ENCODE assay signal across 17 cellular contexts in the genomic region with DNA sequence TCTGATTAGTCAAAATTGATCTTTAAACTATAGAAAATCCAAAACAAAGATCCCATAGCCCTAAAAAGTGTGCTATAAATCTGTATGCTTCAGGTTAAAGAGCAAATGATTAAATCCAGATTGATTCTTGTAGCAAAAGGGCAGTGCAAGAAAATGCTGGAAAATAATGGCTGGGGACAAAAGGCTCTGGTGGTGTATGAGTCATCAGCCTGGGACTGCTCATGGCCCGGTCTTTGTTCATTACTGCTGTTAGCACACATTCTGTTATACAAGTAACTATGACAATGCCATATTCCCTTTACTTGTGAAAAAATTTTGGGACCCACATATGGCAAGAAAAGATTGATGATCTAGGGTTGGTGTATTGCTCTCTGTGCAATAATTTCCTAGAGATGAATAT.
DNase-seq lines count a peak whose midpoint lies in the region; TF ChIP-seq lines count a peak whose summit lies in the region.
"Had no signal": no experiment of that assay in that cellular context is flagged by ENCODE, and none has a peak within 500 bp of the region (broad histone marks: within the 10 kb centered on the region; RNA-seq: fewer than 3 reads in every experiment).

No MANE protein-coding gene starts in this region.

- H3K4me2 ChIP-seq in H9 (ENCODE audit: insufficient read depth, insufficient read length, low read length), result no peak overlapping the region

- no peak overlapping the region for H2BK15ac ChIP-seq in H9 (ENCODE audit: low read depth, low read length)

- H2AK5ac ChIP-seq in H9 (ENCODE audit: insufficient read length, low read length), result no peak overlapping the region

- H3K36me3 Mint-ChIP-seq in H9 (ENCODE audit: insufficient read depth in 1 of 3, low read depth in 3 of 3), result no peaks in the 10 kb centered on the region; a peak in 2 of 7 replicates
- H3K36me3 Mint-ChIP-seq: activated naive CD8-positive, alpha-beta T cell treated with anti-CD3 and anti-CD28 coated beads for 36 hours had no signal

- peak; percentile 7 for DNase-seq in AG10803 (ENCODE audit: low read depth)
- no peak for DNase-seq in H9
- DNase-seq in brain microvascular endothelial cell, result peak; percentile 2
- DNase-seq in islet precursor cell, result peak; percentile 63
- DNase-seq in D341Med (ENCODE audit: low spot score), result no peak
- no peak for DNase-seq in inferior parietal cortex (ENCODE audit: extremely low spot score)
- no peak for DNase-seq in NCI-H2081 (lab: John Stamatoyannopoulos, UW)
- DNase-seq in activated gamma-delta T cell (lab: John Stamatoyannopoulos, UW), result no peak
- DNase-seq: activated CD4-positive, CD25-positive, alpha-beta regulatory T cell treated with anti-CD3 and anti-CD28 coated beads, Interleukin-2, amount 50 U/mL, for 72 hours; activated naive CD8-positive, alpha-beta T cell treated with anti-CD3 and anti-CD28 coated beads for 36 hours; activated T-cell treated with anti-CD3 and anti-CD28 coated beads for 4 hours; cerebellar nuclear complex; stimulated activated CD4-positive, alpha-beta T cell treated with anti-CD3 and anti-CD28 coated beads, Interleukin-2, amount 100 ng/mL, for 24 hours; T-helper 1 cell; upper lobe of right lung had no signal

- no peak overlapping the region for H3T11ph ChIP-seq in H9 (ENCODE audit: low read length)

- WGBS in H9 (ENCODE audit: extremely low coverage, insufficient read length, low lambda C conversion rate), result no CpG with 5 or more reads among the region's 1 CpG

- H2AFZ ChIP-seq in H9 (ENCODE audit: low read length), result peak overlapping the region; percentile 26

- H3K36me3 ChIP-seq in brain microvascular endothelial cell (replicated peaks), result no peaks in the 10 kb centered on the region
- H3K36me3 ChIP-seq: BLaER1 treated with 17β-estradiol and CSF1 and Interleukin-3, amounts not matched to agents 10 nM and 100 nM; upper lobe of right lung had no signal

- no peaks in the 10 kb centered on the region for H3K9me3 Mint-ChIP-seq in H9
- H3K9me3 Mint-ChIP-seq: activated naive CD8-positive, alpha-beta T cell treated with anti-CD3 and anti-CD28 coated beads for 36 hours had no signal

- no peak overlapping the region for H3K4ac ChIP-seq in H9 (ENCODE audit: low read depth, low read length)

- no peaks in the 10 kb centered on the region for H3K9me3 ChIP-seq in H9 (ENCODE audit: control insufficient read depth, low read depth, low read length)
- H3K9me3 ChIP-seq: BLaER1 treated with 17β-estradiol and CSF1 and Interleukin-3, amounts not matched to agents 10 nM and 100 nM; upper lobe of right lung had no signal

- no peaks in the 10 kb centered on the region for H3K27me3 Mint-ChIP-seq in H9 (ENCODE audit: low read depth)

- H3K4me1 Mint-ChIP-seq in H9, result peaks cover 7 to 9% of the 10 kb centered on the region in 2 experiments
- H3K4me1 Mint-ChIP-seq: activated naive CD8-positive, alpha-beta T cell treated with anti-CD3 and anti-CD28 coated beads for 36 hours had no signal

- TF ChIP-seq CTCF in AG10803 (conservative IDR thresholded peaks at IDR 0.05; ENCODE audit: low read length) (no peak), H9 (conservative IDR thresholded peaks at IDR 0.05) (no peak), brain microvascular endothelial cell (IDR thresholded peaks at IDR 0.05; ENCODE audit: low read depth, low read length, missing control alignments) (no peak)

- H3K4me3 ChIP-seq in AG10803 (ENCODE audit: low read length) (no peak overlapping the region), brain microvascular endothelial cell (ENCODE audit: low read depth, low read length) (no peak overlapping the region)
- H3K4me3 ChIP-seq: BLaER1 treated with 17β-estradiol and CSF1 and Interleukin-3, amounts not matched to agents 10 nM and 100 nM; upper lobe of right lung had no signal

- no peak overlapping the region for H3K9ac ChIP-seq in H9 (ENCODE audit: extremely low read depth, insufficient read length, low read length)
- H3K9ac ChIP-seq: BLaER1 treated with 17β-estradiol and CSF1 and Interleukin-3, amounts not matched to agents 10 nM and 100 nM had no signal

- no peaks in the 10 kb centered on the region for H3K79me1 ChIP-seq in H9 (ENCODE audit: insufficient read depth, low read depth, low read length, poor library complexity, severe bottlenecking)

- H2BK20ac ChIP-seq in H9 (ENCODE audit: low read depth, low read length, poor library complexity, severe bottlenecking), result no peak overlapping the region

- no peak overlapping the region for H4K5ac ChIP-seq in H9 (ENCODE audit: insufficient read length, low read depth, low read length)

- no peak overlapping the region for H3K27ac Mint-ChIP-seq in H9
- H3K27ac Mint-ChIP-seq: activated naive CD8-positive, alpha-beta T cell treated with anti-CD3 and anti-CD28 coated beads for 36 hours had no signal

- H3K27me3 ChIP-seq in H9 (ENCODE audit: insufficient read depth, low read length), result no peaks in the 10 kb centered on the region
- H3K27me3 ChIP-seq in brain microvascular endothelial cell (replicated peaks), result no peaks in the 10 kb centered on the region
- H3K27me3 ChIP-seq: BLaER1 treated with 17β-estradiol and CSF1 and Interleukin-3, amounts not matched to agents 10 nM and 100 nM; upper lobe of right lung had no signal

- H2BK5ac ChIP-seq in H9 (ENCODE audit: insufficient read length, low read length), result no peak overlapping the region

- no peaks in the 10 kb centered on the region for H3K23me2 ChIP-seq in H9 (ENCODE audit: insufficient read length, low read depth, low read length, poor library complexity, severe bottlenecking)

- H4K20me1 ChIP-seq in H9 (ENCODE audit: control insufficient read depth, insufficient read depth, insufficient read length), result no peaks in the 10 kb centered on the region
- H4K20me1 ChIP-seq: BLaER1 treated with 17β-estradiol and CSF1 and Interleukin-3, amounts not matched to agents 10 nM and 100 nM had no signal

- H3K4me1 ChIP-seq in H9 (ENCODE audit: insufficient read depth, low read length), result no peaks in the 10 kb centered on the region; the same call in 1 of the 2 replicates
- H3K4me1 ChIP-seq: upper lobe of right lung had no signal

- in situ Hi-C loops in brain microvascular endothelial cell (cut with HindIII; ENCODE audit: low pct_ligation_motif_present, low sequenced_read_pairs), result no loop called here

- H3K27ac ChIP-seq in H9 (ENCODE audit: insufficient read length, low read depth, low read length) (no peak overlapping the region), brain microvascular endothelial cell (no peak overlapping the region)
- H3K27ac ChIP-seq: BLaER1 treated with 17β-estradiol and CSF1 and Interleukin-3, amounts not matched to agents 10 nM and 100 nM; HL-60; upper lobe of right lung had no signal

- no peak overlapping the region for H2BK12ac ChIP-seq in H9 (ENCODE audit: insufficient read length, low read depth, low read length)

- no peaks in the 10 kb centered on the region for H3K79me2 ChIP-seq in H9 (ENCODE audit: insufficient read depth, low read length)

- no peak overlapping the region for H4K91ac ChIP-seq in H9 (ENCODE audit: insufficient read length, low read depth, low read length)

- no peak overlapping the region for H2BK120ac ChIP-seq in H9 (ENCODE audit: low read depth, low read length, poor library complexity, severe bottlenecking)

- no peak overlapping the region for H3K23ac ChIP-seq in H9 (ENCODE audit: insufficient read length, low read depth, low read length)

- no peak overlapping the region for H3K14ac ChIP-seq in H9 (ENCODE audit: insufficient read depth, low read length)

- no peak overlapping the region for H3K4me3 Mint-ChIP-seq in H9
- H3K4me3 Mint-ChIP-seq: activated naive CD8-positive, alpha-beta T cell treated with anti-CD3 and anti-CD28 coated beads for 36 hours had no signal

- H4K8ac ChIP-seq in H9 (replicated peaks; ENCODE audit: insufficient read length, low read depth, low read length), result no peak overlapping the region

- H3K18ac ChIP-seq in H9 (ENCODE audit: insufficient read length, low read depth, low read length), result no peak overlapping the region

- no peak overlapping the region for H3K56ac ChIP-seq in H9 (ENCODE audit: insufficient read length, low read depth, low read length)

Comparison
In these comparisons a context has a peak if more than half of its experiments do, and no peak if none do; other contexts are left out.
1. DNase-seq: peak in AG10803 (single experiment), brain microvascular endothelial cell (single experiment) and islet precursor cell (single experiment); none in H9 (single experiment), D341Med (single experiment), inferior parietal cortex (single experiment), NCI-H2081 (0 of 2) and activated gamma-delta T cell (single experiment).